Comparison of ENCODE assay signal across 8 cellular contexts in genomic region chr2:74147729-74148456, GRCh38. TPM values are rescaled to one million over a fixed set of nuclear protein-coding genes. Genes with fewer than 3 reads are reported as not detected.
DNase-seq lines count a peak whose midpoint lies in the region; ATAC-seq and TF ChIP-seq lines count a peak whose summit lies in the region.

Gene BOLA3, minus strand, starts transcription at chr2:74147912. Its CDS starts 38 bp downstream, at chr2:74147874.

- peak within 1 kb of the TSS; percentile 69 for H3K4me3 ChIP-seq in vagina

- peak; percentile 80 for TF ChIP-seq CTCF in GM12874 (IDR thresholded peaks at IDR 0.05; ENCODE audit: insufficient read depth, low read depth, low read length)
- TF ChIP-seq CTCF in vagina (IDR thresholded peaks at IDR 0.05), result peak; percentile 28 to 85 (median 31)

- H3K27me3 ChIP-seq in vagina, result no peaks in the 10 kb centered on the region

- intact Hi-C loops in left ventricle myocardium superior (cut with micrococcal nuclease) (no loop called here), vagina (cut with DNase I) (loop anchor here (10.0 kb wide), 1 partner anchor 323 kb away; the partner anchor contains the start of gene STAMBP)

- H3K9me3 ChIP-seq in vagina, result no peaks in the 10 kb centered on the region

- ATAC-seq in HG02610 (IDR thresholded peaks at IDR 0.05; ENCODE audit: unreplicated experiment) (peak; percentile 95), left ventricle myocardium superior (peak; percentile 99)

- no peak for TF ChIP-seq POLR2A in vagina (IDR thresholded peaks at IDR 0.05)

- H3K36me3 ChIP-seq in vagina, result no peaks in the 10 kb centered on the region

- peak; percentile 56 for DNase-seq in NCI-H1092 (lab: John Stamatoyannopoulos, UW)
- peak; percentile 58 for DNase-seq in T follicular helper cell (ENCODE audit: low read depth)
- peak; percentile 63 for DNase-seq in amniotic epithelial cell (ENCODE audit: low read depth)
- DNase-seq in left ventricle myocardium superior, result peak; percentile 94
- DNase-seq in putamen (ENCODE audit: low spot score), result peak; percentile 82
- no peak for DNase-seq in vagina (ENCODE audit: extremely low spot score in 2 of 2)

- H3K27ac ChIP-seq in vagina, result peak within 1 kb of the TSS; percentile 72

- peaks cover 28% of the 10 kb centered on the region for H3K4me1 ChIP-seq in vagina

RNA-seq across cellular contexts. Expression of gene BOLA3, which starts in this region (rescaled TPM):
- total RNA-seq in left ventricle myocardium superior (89.9 TPM), vagina (59.7 TPM)

Comparison
In these comparisons a context has a peak if more than half of its experiments do, and no peak if none do; other contexts are left out.
1. DNase-seq: peak in NCI-H1092 (single experiment), T follicular helper cell (single experiment), amniotic epithelial cell (single experiment), left ventricle myocardium superior (single experiment) and putamen (single experiment); none in vagina (0 of 2).